In the genomic region with DNA sequence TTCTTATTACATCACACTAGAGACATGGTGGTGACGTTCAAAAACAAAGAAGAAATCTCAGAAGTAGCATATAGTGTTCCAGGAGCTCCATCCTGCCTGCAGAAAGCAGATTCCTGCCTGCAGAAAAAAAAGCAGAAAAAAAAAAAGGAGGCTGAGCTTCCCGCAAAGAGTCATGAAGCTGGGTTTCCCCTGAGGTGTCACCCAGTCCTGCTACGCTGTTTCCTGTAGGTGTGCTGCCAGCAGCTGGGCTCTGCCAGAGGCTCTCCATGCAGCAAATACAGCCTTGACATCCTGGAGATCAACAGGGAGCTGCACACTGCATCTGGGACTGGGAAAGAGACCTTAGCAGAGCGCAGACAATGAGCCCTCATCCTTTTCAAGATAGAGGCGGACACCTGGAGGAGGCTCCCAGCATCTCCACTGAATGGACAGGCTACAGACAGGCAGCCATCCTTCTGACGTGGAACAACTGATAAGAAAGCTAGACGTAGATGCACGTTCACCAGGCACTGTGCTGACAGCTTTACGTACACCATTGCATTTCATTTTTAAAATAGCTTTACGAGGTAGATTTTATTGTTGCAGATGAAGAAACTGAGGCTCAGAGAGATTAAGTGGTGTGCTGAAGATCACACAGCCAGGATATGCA, we compare ENCODE assay signal across 11 cellular contexts.
DNase-seq lines count a peak whose midpoint lies in the region; ATAC-seq and TF ChIP-seq lines count a peak whose summit lies in the region.
"Had no signal": no experiment of that assay in that cellular context is flagged by ENCODE, and none has a peak within 500 bp of the region (broad histone marks: within the 10 kb centered on the region; RNA-seq: fewer than 3 reads in every experiment).

No MANE protein-coding gene starts in this region.

- peaks cover 0 to 2% (median 0%) of the 10 kb centered on the region in 7 donors for H3K27me3 ChIP-seq in heart right ventricle
- no peaks in the 10 kb centered on the region for H3K27me3 ChIP-seq in right atrium auricular region
- H3K27me3 ChIP-seq in adrenal gland, result no peaks in the 10 kb centered on the region
- no peaks in the 10 kb centered on the region for H3K27me3 ChIP-seq in naive thymus-derived CD4-positive, alpha-beta T cell (ENCODE audit: control insufficient read depth in 2 of 2, insufficient read depth in 2 of 2, low read length in 2 of 2)

- H3K4me1 ChIP-seq in heart right ventricle (peaks cover 0 to 35% (median 19%) of the 10 kb centered on the region in 9 donors), right atrium auricular region (no peaks in the 10 kb centered on the region), adrenal gland (replicated peaks in 1 of 2) (peaks cover 0 to 4% of the 10 kb centered on the region in 2 donors)
- peaks cover 5 to 35% of the 10 kb centered on the region in 2 donors for H3K4me1 ChIP-seq in naive thymus-derived CD4-positive, alpha-beta T cell (ENCODE audit: control insufficient read depth in 2 of 2, insufficient read depth in 2 of 2, low read length in 2 of 2)

- 44 to 50% methylated on average over 10 of the region's 10 CpGs for WGBS in heart right ventricle, 2 donors
- WGBS in adrenal gland, 4 donors, result 65 to 71% (median 66%) methylated on average over 10 of the region's 10 CpGs

- peak overlapping the region; percentile 75 to 95 (median 88) for H3K27ac Mint-ChIP-seq in naive thymus-derived CD4-positive, alpha-beta T cell
- H3K27ac Mint-ChIP-seq: stimulated activated naive B cell treated with anti-CD40 and anti-IgM and Interleukin-4, amounts not matched to agents 10 μg/mL and 1 μg/mL and 100 μg/mL, for 72 hours had no signal

- intact Hi-C loops in heart right ventricle (cut with DNase I), result loop anchor here in 1 of 10 donors (5.0 to 10.0 kb wide), 3 partner anchors 87 to 349 kb away; a partner anchor contains a TSS
- intact Hi-C loops in adrenal gland (cut with DNase I), result no loop called here
- intact Hi-C loops in naive thymus-derived CD4-positive, alpha-beta T cell (cut with micrococcal nuclease), result loop anchor here (1.0 to 5.0 kb wide), 9 partner anchors 57 to 349 kb away; no protein-coding TSS in a partner anchor

- CTCF ChIA-PET in naive thymus-derived CD4-positive, alpha-beta T cell (lab: Charles Lee), result interaction anchor here (0.6 to 0.7 kb wide), 4 partner anchors 155 to 551 kb away, joined by 3 to 4 read pairs (median 3); no protein-coding TSS in a partner anchor

- no peak for TF ChIP-seq POLR2A in adrenal gland (IDR thresholded peaks at IDR 0.05)

- H3K9me3 Mint-ChIP-seq in naive thymus-derived CD4-positive, alpha-beta T cell, result no peaks in the 10 kb centered on the region

- peaks cover 0 to 11% (median 0%) of the 10 kb centered on the region in 5 donors for H3K36me3 Mint-ChIP-seq in naive thymus-derived CD4-positive, alpha-beta T cell

- peak in 1 of 2 donors; percentile 39 for DNase-seq in heart right ventricle
- no peak for DNase-seq in right atrium auricular region (ENCODE audit: low spot score)
- DNase-seq in adrenal gland, result peak in 6 of 7 donors; percentile 40 to 62 (median 52)
- DNase-seq in naive thymus-derived CD4-positive, alpha-beta T cell, result peak; percentile 13 to 75 (median 67)
- no peak for DNase-seq in AG20443 (ENCODE audit: low spot score)
- no peak for DNase-seq in NCI-H524 (lab: John Stamatoyannopoulos, UW)
- DNase-seq: stimulated activated naive B cell treated with anti-CD40 and anti-IgM and Interleukin-4, amounts not matched to agents 10 μg/mL and 1 μg/mL and 100 μg/mL, for 72 hours had no signal

- TF ChIP-seq CTCF in heart right ventricle (IDR thresholded peaks at IDR 0.05) (no peak), right atrium auricular region (IDR thresholded peaks at IDR 0.05) (no peak), adrenal gland (IDR thresholded peaks at IDR 0.05) (no peak)

- ATAC-seq in heart right ventricle, result peak in 7 of 8 donors; percentile 35 to 70 (median 56)
- ATAC-seq in naive thymus-derived CD4-positive, alpha-beta T cell, result peak; percentile 90
- no peak for ATAC-seq in GM21786 (IDR thresholded peaks at IDR 0.05; ENCODE audit: unreplicated experiment)
- no peak for ATAC-seq in GM18520 (IDR thresholded peaks at IDR 0.05; ENCODE audit: unreplicated experiment)

- POLR2A ChIA-PET in naive thymus-derived CD4-positive, alpha-beta T cell (lab: Charles Lee), result interaction anchor here (0.5 to 0.8 kb wide), 2 partner anchors 9 to 122 kb away, joined by 3 to 7 read pairs; no protein-coding TSS in a partner anchor

- H3K4me3 ChIP-seq in heart right ventricle (no peak overlapping the region), right atrium auricular region (no peak overlapping the region), adrenal gland (no peak overlapping the region)
- H3K4me3 ChIP-seq in naive thymus-derived CD4-positive, alpha-beta T cell (ENCODE audit: low read length), result peak overlapping the region; percentile 5
- H3K4me3 ChIP-seq: coronary artery, SK-N-MC had no signal

- no peaks in the 10 kb centered on the region for H3K27me3 Mint-ChIP-seq in naive thymus-derived CD4-positive, alpha-beta T cell
- H3K27me3 Mint-ChIP-seq: stimulated activated naive B cell treated with anti-CD40 and anti-IgM and Interleukin-4, amounts not matched to agents 10 μg/mL and 1 μg/mL and 100 μg/mL, for 72 hours had no signal

- H3K4me3 Mint-ChIP-seq in naive thymus-derived CD4-positive, alpha-beta T cell, result peak overlapping the region; percentile 67 to 85 (median 75)
- H3K4me3 Mint-ChIP-seq: stimulated activated naive B cell treated with anti-CD40 and anti-IgM and Interleukin-4, amounts not matched to agents 10 μg/mL and 1 μg/mL and 100 μg/mL, for 72 hours had no signal

- H3K27ac ChIP-seq in heart right ventricle, result peak overlapping the region in 5 of 10 donors; percentile 34 to 76 (median 46)
- no peak overlapping the region for H3K27ac ChIP-seq in right atrium auricular region
- H3K27ac ChIP-seq in adrenal gland, result no peak overlapping the region
- peak overlapping the region; percentile 53 for H3K27ac ChIP-seq in naive thymus-derived CD4-positive, alpha-beta T cell (ENCODE audit: low read depth, low read length)
- H3K27ac ChIP-seq: coronary artery, SK-N-MC had no signal

- peaks cover 39 to 81% (median 76%) of the 10 kb centered on the region in 7 donors for H3K4me1 Mint-ChIP-seq in naive thymus-derived CD4-positive, alpha-beta T cell

- H3K36me3 ChIP-seq in heart right ventricle, result no peaks in the 10 kb centered on the region
- H3K36me3 ChIP-seq in right atrium auricular region, result no peaks in the 10 kb centered on the region
- H3K36me3 ChIP-seq in adrenal gland (replicated peaks in 1 of 2), result no peaks in the 10 kb centered on the region
- H3K36me3 ChIP-seq in naive thymus-derived CD4-positive, alpha-beta T cell (ENCODE audit: control insufficient read depth in 2 of 3, insufficient read depth in 3 of 3, low read length in 3 of 3), result no peaks in the 10 kb centered on the region

- H3K9me3 ChIP-seq in heart right ventricle (no peaks in the 10 kb centered on the region), right atrium auricular region (no peaks in the 10 kb centered on the region), adrenal gland (replicated peaks in 1 of 3) (no peaks in the 10 kb centered on the region)
- no peaks in the 10 kb centered on the region for H3K9me3 ChIP-seq in naive thymus-derived CD4-positive, alpha-beta T cell (ENCODE audit: control insufficient read depth in 2 of 3, low read length in 3 of 3)

Comparison
In these comparisons a context has a peak if more than half of its experiments do, and no peak if none do; other contexts are left out.
1. ATAC-seq: peak in heart right ventricle (7 of 8) and naive thymus-derived CD4-positive, alpha-beta T cell (single experiment); none in GM21786 (single experiment) and GM18520 (single experiment).
2. DNase-seq: peak in adrenal gland (6 of 7) and naive thymus-derived CD4-positive, alpha-beta T cell (9 of 9); none in right atrium auricular region (single experiment), AG20443 (single experiment) and NCI-H524 (0 of 2).
3. intact Hi-C loops: an anchor here in naive thymus-derived CD4-positive, alpha-beta T cell (1.0 to 5.0 kb wide); none called in adrenal gland.